ENCODE assay signal across 8 cellular contexts in the genomic region with DNA sequence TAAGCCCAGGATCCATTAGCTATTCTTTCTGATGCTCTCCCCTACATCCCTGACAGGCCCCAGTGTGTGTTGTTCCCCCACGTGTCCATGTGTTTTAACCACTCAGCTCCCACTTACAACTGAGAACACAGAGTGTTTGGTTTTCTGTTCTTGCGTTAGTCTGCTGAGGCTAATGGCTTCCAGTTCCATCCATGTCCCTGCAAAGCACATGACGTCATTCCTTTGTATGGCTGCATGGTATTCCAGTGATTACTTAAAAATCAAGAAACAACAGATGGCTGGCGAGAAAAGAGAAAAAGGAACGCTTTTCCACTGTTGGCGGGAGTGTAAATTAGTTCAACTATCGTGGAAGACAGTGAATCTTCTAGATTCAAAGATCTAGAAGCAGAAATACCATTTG.
"Had no signal": no experiment of that assay in that cellular context is flagged by ENCODE, and none has a peak within 500 bp of the region (broad histone marks: within the 10 kb centered on the region; RNA-seq: fewer than 3 reads in every experiment).

No MANE protein-coding gene starts in this region.

- H3K4me1 Mint-ChIP-seq: IgD-negative memory B cell had no signal

- H3K9me3 ChIP-seq: HAP-1 had no signal

- ATAC-seq: HCT116 had no signal

- H3K36me3 Mint-ChIP-seq: IgD-negative memory B cell had no signal

- H3K36me3 ChIP-seq: HAP-1 had no signal

- H3K4me3 ChIP-seq: HAP-1 had no signal

- H3K4me3 Mint-ChIP-seq: HFFc6 had no signal

- H3K4me1 ChIP-seq: HAP-1 had no signal

- H3K27ac ChIP-seq: HL-60 had no signal

- H3K9me3 Mint-ChIP-seq: HFFc6 had no signal

- H3K27ac Mint-ChIP-seq: HFFc6, IgD-negative memory B cell had no signal

- DNase-seq: GOT3, H7, HFFc6, KG1 had no signal

- H3K27me3 Mint-ChIP-seq: IgD-negative memory B cell had no signal
